Comparison of ENCODE assay signal across 3 cellular contexts in the genomic region with DNA sequence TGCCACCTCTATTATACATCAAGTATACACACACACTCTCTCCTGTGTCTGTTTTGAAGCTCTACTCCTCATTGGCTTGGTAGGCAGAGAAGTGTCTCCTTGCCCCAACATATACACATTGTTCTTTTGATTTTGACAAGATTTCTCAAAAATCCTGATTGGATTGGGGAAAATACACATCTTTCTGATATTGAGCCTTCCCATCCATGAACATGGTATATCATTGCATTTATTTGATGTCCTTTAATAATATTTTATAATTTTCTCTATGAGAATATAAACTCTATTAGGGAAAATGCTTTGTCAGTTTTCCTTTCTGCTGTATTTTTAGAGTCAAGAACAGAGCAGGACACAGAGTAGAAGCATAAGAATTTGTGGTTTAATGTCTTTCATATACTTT.
"Had no signal": no experiment of that assay in that cellular context is flagged by ENCODE, and none has a peak within 500 bp of the region (broad histone marks: within the 10 kb centered on the region; RNA-seq: fewer than 3 reads in every experiment).

No MANE protein-coding gene starts in this region.

- DNase-seq: GDM1, GF-D8 had no signal

- H3K4me3 ChIP-seq: GM12878 had no signal
